12 cellular contexts compared by ENCODE assay signal in genomic region chr7:157693071-157693520, GRCh38.
DNase-seq lines count a peak whose midpoint lies in the region; ATAC-seq and TF ChIP-seq lines count a peak whose summit lies in the region.
"Had no signal": no experiment of that assay in that cellular context is flagged by ENCODE, and none has a peak within 500 bp of the region (broad histone marks: within the 10 kb centered on the region; RNA-seq: fewer than 3 reads in every experiment).

No MANE protein-coding gene starts in this region.

- no peak for ATAC-seq in HG03108 (IDR thresholded peaks at IDR 0.05; ENCODE audit: unreplicated experiment)

- H3K9ac ChIP-seq in HUES6 (ENCODE audit: low read length) (no peak overlapping the region), endodermal cell (ENCODE audit: extremely low read depth, low read length, poor library complexity, severe bottlenecking) (no peak overlapping the region)

- peaks cover 28% of the 10 kb centered on the region for H3K4me1 ChIP-seq in HUES6 (ENCODE audit: control insufficient read depth, insufficient read depth, low read length)
- no peaks in the 10 kb centered on the region for H3K4me1 ChIP-seq in endodermal cell (ENCODE audit: control insufficient read depth, insufficient read depth, low read length)
- H3K4me1 ChIP-seq: A549 had no signal

- H3K27ac ChIP-seq in HUES6 (ENCODE audit: low read depth, low read length) (no peak overlapping the region), endodermal cell (ENCODE audit: low read depth, low read length) (no peak overlapping the region)
- H3K27ac ChIP-seq: A549 had no signal

- WGBS in endodermal cell (ENCODE audit: insufficient coverage in 1 of 2, insufficient read length in 1 of 2), 2 experiments = 82 to 89% methylated on average over 36 to 47 of the region's 47 CpGs

- H3K27ac Mint-ChIP-seq in endodermal cell (no peak overlapping the region), osteocyte (ENCODE audit: unreplicated experiment) (no peak overlapping the region)
- H3K27ac Mint-ChIP-seq: CD8-positive, alpha-beta memory T cell had no signal

- peak; percentile 51 for DNase-seq in NCI-H748 (lab: John Stamatoyannopoulos, UW; ENCODE audit: unreplicated experiment)
- no peak for DNase-seq in NCI-H748 treated with DMSO at 0.1 percent for 48 hours (lab: John Stamatoyannopoulos, UW)
- DNase-seq in endodermal cell = peak; percentile 73
- peak; percentile 81 for DNase-seq in osteocyte (ENCODE audit: extremely low spot score, unreplicated experiment)
- DNase-seq in stimulated activated CD4-positive, alpha-beta T cell treated with anti-CD3 and anti-CD28 coated beads, Interleukin-2, amount 100 ng/mL, for 24 hours = no peak
- DNase-seq in GDM1 (lab: John Stamatoyannopoulos, UW) = no peak
- DNase-seq: kidney glomerular epithelial cell; stimulated activated naive CD4-positive, alpha-beta T cell treated with Interleukin-2 at 50 U/mL for 16 hours had no signal

- H3K9me3 Mint-ChIP-seq in endodermal cell (peaks cover 2% of the 10 kb centered on the region), osteocyte (ENCODE audit: unreplicated experiment) (peaks cover 3% of the 10 kb centered on the region)

- H3K27me3 ChIP-seq in HUES6 (ENCODE audit: control insufficient read depth, insufficient read depth, low read length) (peaks cover 78% of the 10 kb centered on the region), endodermal cell (ENCODE audit: control insufficient read depth, insufficient read depth, low read length, poor library complexity, severe bottlenecking) (no peaks in the 10 kb centered on the region)

- peaks cover 3% of the 10 kb centered on the region; the same call in 1 of the 2 replicates for H3K9me3 ChIP-seq in HUES6 (ENCODE audit: control insufficient read depth, insufficient read depth, low read depth, low read length)
- H3K9me3 ChIP-seq in endodermal cell (ENCODE audit: control insufficient read depth, low read length) = peaks cover 12% of the 10 kb centered on the region
- H3K9me3 ChIP-seq: A549 had no signal

- H3K4me1 Mint-ChIP-seq in endodermal cell (peaks cover 8% of the 10 kb centered on the region), osteocyte (ENCODE audit: unreplicated experiment) (peaks cover 9% of the 10 kb centered on the region)

- H3K27me3 Mint-ChIP-seq in endodermal cell (ENCODE audit: insufficient read depth) (peaks cover 72% of the 10 kb centered on the region), osteocyte (ENCODE audit: unreplicated experiment) (peaks cover 32% of the 10 kb centered on the region)

- no peaks in the 10 kb centered on the region for H3K36me3 ChIP-seq in HUES6 (ENCODE audit: control insufficient read depth, insufficient read depth, low read length)
- H3K36me3 ChIP-seq in endodermal cell (ENCODE audit: control insufficient read depth, insufficient read depth, low read length) = no peaks in the 10 kb centered on the region

- TF ChIP-seq CTCF in endodermal cell (conservative IDR thresholded peaks at IDR 0.05) (no peak), osteocyte (IDR thresholded peaks at IDR 0.05) (no peak)

- H3K4me3 ChIP-seq in HUES6 (ENCODE audit: low read depth, low read length) (peak overlapping the region; percentile 57), endodermal cell (ENCODE audit: low read length) (no peak overlapping the region)
- H3K4me3 ChIP-seq: A549 had no signal

- H3K4me3 Mint-ChIP-seq in endodermal cell (peak overlapping the region; percentile 32), osteocyte (ENCODE audit: unreplicated experiment) (no peak overlapping the region)

- H3K36me3 Mint-ChIP-seq in endodermal cell (ENCODE audit: low read depth) = no peaks in the 10 kb centered on the region
- H3K36me3 Mint-ChIP-seq in osteocyte (ENCODE audit: unreplicated experiment) = no peaks in the 10 kb centered on the region
- H3K36me3 Mint-ChIP-seq: CD8-positive, alpha-beta memory T cell had no signal

Comparison
In these comparisons a context has a peak if more than half of its experiments do, and no peak if none do; other contexts are left out.
1. DNase-seq: peak in NCI-H748 (single experiment), endodermal cell (single experiment) and osteocyte (single experiment); none in NCI-H748 treated with DMSO at 0.1 percent for 48 hours (single experiment), stimulated activated CD4-positive, alpha-beta T cell treated with anti-CD3 and anti-CD28 coated beads, Interleukin-2, amount 100 ng/mL, for 24 hours (0 of 2) and GDM1 (single experiment).